In the genomic region with DNA sequence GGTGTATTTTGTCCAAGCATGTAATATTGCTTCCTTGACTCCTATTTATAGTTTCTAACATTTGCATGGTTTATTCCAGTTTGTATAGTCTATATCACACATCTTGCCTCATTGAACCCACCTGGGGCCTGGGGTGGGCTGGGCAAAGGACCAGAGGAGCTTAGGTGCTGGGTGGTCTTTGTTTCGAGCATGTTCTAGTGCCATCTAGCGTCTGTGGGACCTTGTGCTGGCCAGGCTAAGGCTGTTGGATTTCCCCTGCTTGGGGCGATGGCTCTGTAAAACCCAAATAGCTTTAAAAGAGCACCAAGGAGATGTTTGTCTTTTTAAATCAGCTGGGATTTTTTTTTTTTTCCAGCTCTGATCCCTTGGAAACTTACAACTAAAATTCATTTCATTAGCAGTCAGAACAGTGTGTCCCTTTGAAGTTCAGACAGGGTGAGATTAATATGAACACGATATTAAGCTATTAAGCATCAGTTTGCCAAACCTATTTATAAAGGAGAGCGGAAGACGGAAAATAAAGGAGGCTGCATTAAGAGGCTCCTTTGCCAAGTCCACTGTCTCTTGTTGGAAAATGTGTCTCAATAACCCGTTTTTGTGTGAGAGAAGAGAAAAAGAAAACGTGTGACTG, we compare ENCODE assay signal across 10 cellular contexts.
DNase-seq lines count a peak whose midpoint lies in the region; ATAC-seq, FAIRE-seq and TF ChIP-seq lines count a peak whose summit lies in the region.
"Had no signal": no experiment of that assay in that cellular context is flagged by ENCODE, and none has a peak within 500 bp of the region (broad histone marks: within the 10 kb centered on the region; RNA-seq: fewer than 3 reads in every experiment).

No MANE protein-coding gene starts in this region.

- no TSS peak for BruUV-seq in HepG2 (replicated peaks; lab: Mats Ljungman, UMichigan)

- H2AFZ ChIP-seq in HepG2 (ENCODE audit: low read length): no peak overlapping the region

- TF ChIP-seq RAD21 in HepG2 (CRISPR knock-in tag; IDR thresholded peaks at IDR 0.05): no peak

- no peaks in the 10 kb centered on the region for H3K4me1 ChIP-seq in HepG2 (ENCODE audit: insufficient read depth, low read length)

- in situ Hi-C loops in HepG2 (cut with HindIII; ENCODE audit: extremely low pct_ligation_motif_present, low pct_unique_long_range_greater_than_20kb): no loop called here

- H3K9me3 ChIP-seq in HepG2 (ENCODE audit: low read length): no peaks in the 10 kb centered on the region

- H3K27me3 ChIP-seq in HepG2 (ENCODE audit: control insufficient read depth in 1 of 2, insufficient read depth in 2 of 2, low read length in 2 of 2): peaks cover 6 to 14% of the 10 kb centered on the region in 2 experiments; a peak in 3 of 5 replicates

- TF ChIP-seq POLR2A in HepG2 (IDR thresholded peaks at IDR 0.05; ENCODE audit: insufficient read depth in 1 of 2, low read depth in 2 of 2, low read length in 2 of 2): no peak

- no peak for FAIRE-seq in HepG2 (lab: Jason Lieb, UNC)
- FAIRE-seq: A204.1, TTC549 had no signal

- no peaks in the 10 kb centered on the region for H4K20me1 ChIP-seq in HepG2 (ENCODE audit: insufficient read depth, low read length)

- TF ChIP-seq EP300 in HepG2 (IDR thresholded peaks at IDR 0.05; ENCODE audit: low read depth in 2 of 2, low read length in 2 of 2) (no peak), HepG2 (CRISPR knock-in tag; IDR thresholded peaks at IDR 0.05; ENCODE audit: borderline replicate concordance) (no peak)

- intact Hi-C loops in HepG2 (cut with micrococcal nuclease; ENCODE audit: unreplicated experiment): loop anchor here (1.0 to 10.0 kb wide), 3 partner anchors 90 to 417 kb away; no protein-coding TSS in a partner anchor

- H3K4me2 ChIP-seq in HepG2 (ENCODE audit: low read depth, low read length): no peak overlapping the region

- 19% methylated on average over 8 of the region's 8 CpGs for WGBS in HepG2 (ENCODE audit: low lambda C conversion rate)

- CTCF ChIA-PET in HepG2 (lab: Yijun Ruan, JAX; ENCODE audit: low intra/inter-chr PET ratio, low total read pairs): interaction anchor here (0.6 to 2.5 kb wide), 3 partner anchors 310 to 516 kb away, joined by 3 to 23 read pairs (median 6); a partner anchor contains a TSS

- H3K79me2 ChIP-seq in HepG2 (ENCODE audit: insufficient read depth, low read length): no peaks in the 10 kb centered on the region

- ATAC-seq in HepG2 (peak; percentile 82), GM18519 (IDR thresholded peaks at IDR 0.05; ENCODE audit: low FRiP score, unreplicated experiment) (no peak), GM19395 (IDR thresholded peaks at IDR 0.05; ENCODE audit: unreplicated experiment) (no peak)

- H3K27ac ChIP-seq in HepG2 (ENCODE audit: extremely low read length, insufficient read depth, low read length): no peak overlapping the region

- no peaks in the 10 kb centered on the region for H3K36me3 ChIP-seq in HepG2 (replicated peaks in 1 of 2; ENCODE audit: control insufficient read depth in 1 of 2, insufficient read depth in 2 of 2, low read length in 2 of 2)

- no peak overlapping the region for H3K9ac ChIP-seq in HepG2 (ENCODE audit: insufficient read depth, low read depth, low read length)

- POLR2A ChIA-PET in HepG2 (lab: Yijun Ruan, JAX): no interaction called here

- DNase-seq in DMS53 (lab: John Stamatoyannopoulos, UW) (peak; percentile 11), DMS53 treated with DMSO at 0.1 percent for 48 hours (lab: John Stamatoyannopoulos, UW; ENCODE audit: unreplicated experiment) (no peak), NCI-H748 (lab: John Stamatoyannopoulos, UW; ENCODE audit: unreplicated experiment) (peak; percentile 56), choroid plexus epithelial cell (ENCODE audit: low read depth) (peak; percentile 77), HepG2 (ENCODE audit: low spot score) (peak; percentile 20), NOMO-1 (lab: John Stamatoyannopoulos, UW; ENCODE audit: unreplicated experiment in 2 of 2) (no peak)

- TF ChIP-seq CTCF in choroid plexus epithelial cell (conservative IDR thresholded peaks at IDR 0.05; ENCODE audit: low read depth, low read length) (peak; percentile 94), HepG2 (CRISPR knock-in tag; IDR thresholded peaks at IDR 0.05) (peak; percentile 81)

- H3K4me3 ChIP-seq in choroid plexus epithelial cell (ENCODE audit: low read depth, low read length) (no peak overlapping the region), HepG2 (replicated peaks in 1 of 3; ENCODE audit: insufficient read depth in 1 of 3, low read depth in 2 of 3, low read length in 3 of 3) (no peak overlapping the region)

TF ChIP-seq in HepG2, 621 proteins besides CTCF, POLR2A, EP300 and RAD21:
- TF ChIP-seq ARNT2 (CRISPR knock-in tag; IDR thresholded peaks at IDR 0.05; ENCODE audit: low read depth) (no peak), SMC3 (IDR thresholded peaks at IDR 0.05; ENCODE audit: low read length) (peak; percentile 43; the same call in 1 of the 2 replicates), STAG1 (CRISPR knock-in tag; IDR thresholded peaks at IDR 0.05) (peak; percentile 79)
- TF ChIP-seq, protein P1, sequence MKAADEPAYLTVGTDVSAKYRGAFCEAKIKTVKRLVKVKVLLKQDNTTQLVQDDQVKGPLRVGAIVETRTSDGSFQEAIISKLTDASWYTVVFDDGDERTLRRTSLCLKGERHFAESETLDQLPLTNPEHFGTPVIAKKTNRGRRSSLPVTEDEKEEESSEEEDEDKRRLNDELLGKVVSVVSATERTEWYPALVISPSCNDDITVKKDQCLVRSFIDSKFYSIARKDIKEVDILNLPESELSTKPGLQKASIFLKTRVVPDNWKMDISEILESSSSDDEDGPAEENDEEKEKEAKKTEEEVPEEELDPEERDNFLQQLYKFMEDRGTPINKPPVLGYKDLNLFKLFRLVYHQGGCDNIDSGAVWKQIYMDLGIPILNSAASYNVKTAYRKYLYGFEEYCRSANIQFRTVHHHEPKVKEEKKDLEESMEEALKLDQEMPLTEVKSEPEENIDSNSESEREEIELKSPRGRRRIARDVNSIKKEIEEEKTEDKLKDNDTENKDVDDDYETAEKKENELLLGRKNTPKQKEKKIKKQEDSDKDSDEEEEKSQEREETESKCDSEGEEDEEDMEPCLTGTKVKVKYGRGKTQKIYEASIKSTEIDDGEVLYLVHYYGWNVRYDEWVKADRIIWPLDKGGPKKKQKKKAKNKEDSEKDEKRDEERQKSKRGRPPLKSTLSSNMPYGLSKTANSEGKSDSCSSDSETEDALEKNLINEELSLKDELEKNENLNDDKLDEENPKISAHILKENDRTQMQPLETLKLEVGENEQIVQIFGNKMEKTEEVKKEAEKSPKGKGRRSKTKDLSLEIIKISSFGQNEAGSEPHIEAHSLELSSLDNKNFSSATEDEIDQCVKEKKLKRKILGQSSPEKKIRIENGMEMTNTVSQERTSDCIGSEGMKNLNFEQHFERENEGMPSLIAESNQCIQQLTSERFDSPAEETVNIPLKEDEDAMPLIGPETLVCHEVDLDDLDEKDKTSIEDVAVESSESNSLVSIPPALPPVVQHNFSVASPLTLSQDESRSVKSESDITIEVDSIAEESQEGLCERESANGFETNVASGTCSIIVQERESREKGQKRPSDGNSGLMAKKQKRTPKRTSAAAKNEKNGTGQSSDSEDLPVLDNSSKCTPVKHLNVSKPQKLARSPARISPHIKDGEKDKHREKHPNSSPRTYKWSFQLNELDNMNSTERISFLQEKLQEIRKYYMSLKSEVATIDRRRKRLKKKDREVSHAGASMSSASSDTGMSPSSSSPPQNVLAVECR (CRISPR knock-in tag; IDR thresholded peaks at IDR 0.05; ENCODE audit: borderline replicate concordance): no peak

Comparison
In these comparisons a context has a peak if more than half of its experiments do, and no peak if none do; other contexts are left out.
1. DNase-seq: peak in DMS53 (single experiment), NCI-H748 (single experiment), choroid plexus epithelial cell (single experiment) and HepG2 (single experiment); none in DMS53 treated with DMSO at 0.1 percent for 48 hours (single experiment) and NOMO-1 (0 of 2).